ENCODE assay signal across 9 cellular contexts in genomic region chr13:39600766-39601165, GRCh38. TPM values are rescaled to one million over a fixed set of nuclear protein-coding genes. Genes with fewer than 3 reads are reported as not detected.
DNase-seq lines count a peak whose midpoint lies in the region; ATAC-seq and TF ChIP-seq lines count a peak whose summit lies in the region.
"Had no signal": no experiment of that assay in that cellular context is flagged by ENCODE, and none has a peak within 500 bp of the region (broad histone marks: within the 10 kb centered on the region; RNA-seq: fewer than 3 reads in every experiment).

No MANE protein-coding gene starts in this region.

- H3K36me3 Mint-ChIP-seq in activated naive CD4-positive, alpha-beta T cell treated with anti-CD3 and anti-CD28 coated beads, Interleukin-2, amount 50 U/mL, for 72 hours: no peaks in the 10 kb centered on the region
- no peaks in the 10 kb centered on the region for H3K36me3 Mint-ChIP-seq in activated T-helper 17 cell treated with anti-CD3 and anti-CD28 coated beads, Interleukin-2, amount 50 U/mL, for 72 hours (ENCODE audit: low read depth)
- H3K36me3 Mint-ChIP-seq in immature natural killer cell: no peaks in the 10 kb centered on the region

- ATAC-seq in activated naive CD4-positive, alpha-beta T cell treated with anti-CD3 and anti-CD28 coated beads, Interleukin-2, amount 50 U/mL, for 72 hours: no peak
- no peak for ATAC-seq in HG03439 (IDR thresholded peaks at IDR 0.05; ENCODE audit: unreplicated experiment)
- ATAC-seq in activated T-helper 17 cell treated with anti-CD3 and anti-CD28 coated beads, Interleukin-2, amount 50 U/mL, for 72 hours (replicated peaks): no peak
- ATAC-seq: mucosa of descending colon had no signal

- intact Hi-C loops in ovary (cut with DNase I): loop anchor here in 2 of 4 donors (10.0 kb wide), 2 partner anchors 186 to 456 kb away; no protein-coding TSS in a partner anchor

- TF ChIP-seq POLR2A in ovary (IDR thresholded peaks at IDR 0.05): no peak

- H3K4me1 ChIP-seq in ovary (ENCODE audit: insufficient read depth): peaks cover 9% of the 10 kb centered on the region

- peaks cover 5% of the 10 kb centered on the region for H3K4me1 Mint-ChIP-seq in activated T-helper 17 cell treated with anti-CD3 and anti-CD28 coated beads, Interleukin-2, amount 50 U/mL, for 72 hours
- H3K4me1 Mint-ChIP-seq in immature natural killer cell: peaks cover 8 to 15% of the 10 kb centered on the region in 2 donors

- no peaks in the 10 kb centered on the region for H3K27me3 ChIP-seq in ovary

- no peak overlapping the region for H3K4me3 Mint-ChIP-seq in activated T-helper 17 cell treated with anti-CD3 and anti-CD28 coated beads, Interleukin-2, amount 50 U/mL, for 72 hours
- no peak overlapping the region for H3K4me3 Mint-ChIP-seq in immature natural killer cell

- TF ChIP-seq CTCF in foreskin fibroblast (IDR thresholded peaks at IDR 0.05; ENCODE audit: low read depth, low read length) (peak; percentile 30), ovary (IDR thresholded peaks at IDR 0.05) (no peak)

- WGBS in ovary, 3 donors: 78 to 89% (median 80%) methylated on average over 8 to 9 of the region's 9 CpGs

- H3K27ac Mint-ChIP-seq in activated naive CD4-positive, alpha-beta T cell treated with anti-CD3 and anti-CD28 coated beads, Interleukin-2, amount 50 U/mL, for 72 hours: no peak overlapping the region
- no peak overlapping the region for H3K27ac Mint-ChIP-seq in activated T-helper 17 cell treated with anti-CD3 and anti-CD28 coated beads, Interleukin-2, amount 50 U/mL, for 72 hours
- H3K27ac Mint-ChIP-seq in immature natural killer cell: no peak overlapping the region

- peaks cover 44% of the 10 kb centered on the region for H3K27me3 Mint-ChIP-seq in activated T-helper 17 cell treated with anti-CD3 and anti-CD28 coated beads, Interleukin-2, amount 50 U/mL, for 72 hours
- H3K27me3 Mint-ChIP-seq in immature natural killer cell (ENCODE audit: low read depth in 3 of 3): peaks cover 7 to 18% (median 14%) of the 10 kb centered on the region in 3 donors

- DNase-seq in C1 segment of cervical spinal cord (lab: John Stamatoyannopoulos, UW) (peak in 10 of 14 donors; percentile 6 to 82 (median 48)), NCI-H69 (lab: John Stamatoyannopoulos, UW) (peak; percentile 48), foreskin fibroblast (peak; percentile 37 to 49), ovary (no peak), immature natural killer cell (no peak)
- DNase-seq in activated naive CD4-positive, alpha-beta T cell treated with anti-CD3 and anti-CD28 coated beads, Interleukin-2, amount 50 U/mL, for 72 hours (ENCODE audit: low spot score in 2 of 2): no peak
- DNase-seq: mucosa of descending colon had no signal

- no peaks in the 10 kb centered on the region for H3K9me3 Mint-ChIP-seq in activated naive CD4-positive, alpha-beta T cell treated with anti-CD3 and anti-CD28 coated beads, Interleukin-2, amount 50 U/mL, for 72 hours
- no peaks in the 10 kb centered on the region for H3K9me3 Mint-ChIP-seq in activated T-helper 17 cell treated with anti-CD3 and anti-CD28 coated beads, Interleukin-2, amount 50 U/mL, for 72 hours
- H3K9me3 Mint-ChIP-seq in immature natural killer cell: no peaks in the 10 kb centered on the region

- peak overlapping the region; percentile 80 to 92 for H3K4me3 ChIP-seq in foreskin fibroblast (ENCODE audit: low read depth in 1 of 2, low read length in 2 of 2)
- H3K4me3 ChIP-seq in ovary: peak overlapping the region; percentile 19
- H3K4me3 ChIP-seq: mucosa of descending colon had no signal

- no peak for TF ChIP-seq EP300 in ovary (IDR thresholded peaks at IDR 0.05)

- no peaks in the 10 kb centered on the region for H3K36me3 ChIP-seq in ovary

- no peak overlapping the region for H3K27ac ChIP-seq in ovary

- no peaks in the 10 kb centered on the region for H3K9me3 ChIP-seq in ovary
- H3K9me3 ChIP-seq: mucosa of descending colon had no signal

RNA-seq across cellular contexts. Expression of gene LHFPL6, which starts 2.2 kb away (rescaled TPM):
- total RNA-seq in ovary: 10 to 100 TPM; 19.7 to 69.3 (median 41.5) TPM
- polyA plus RNA-seq in ovary (100 to 1,000 TPM; 102 to 136 TPM), immature natural killer cell (1 to 10 TPM in 1 of 3 donors, under 1 TPM in 1, not detected in 1; 0.52 to 1.3 TPM)
- total RNA-seq in activated naive CD4-positive, alpha-beta T cell treated with anti-CD3 and anti-CD28 coated beads, Interleukin-2, amount 50 U/mL, for 72 hours: 1 to 10 TPM in 1 of 2 donors, under 1 TPM in 1; 0.52 to 2.8 TPM
- total RNA-seq in activated T-helper 17 cell treated with anti-CD3 and anti-CD28 coated beads, Interleukin-2, amount 50 U/mL, for 72 hours: 1 to 10 TPM; 1.1 to 7.5 TPM

RNA-seq across cellular contexts. Expression of gene COG6, which starts 54.7 kb away (rescaled TPM):
- total RNA-seq in ovary: 10 to 100 TPM; 19.9 to 45.5 (median 33.9) TPM
- 10 to 100 TPM; 10.8 to 13.6 TPM for polyA plus RNA-seq in ovary
- 10 to 100 TPM; 42.0 to 47.0 TPM for total RNA-seq in activated naive CD4-positive, alpha-beta T cell treated with anti-CD3 and anti-CD28 coated beads, Interleukin-2, amount 50 U/mL, for 72 hours
- total RNA-seq in activated T-helper 17 cell treated with anti-CD3 and anti-CD28 coated beads, Interleukin-2, amount 50 U/mL, for 72 hours: 10 to 100 TPM; 31.3 to 47.3 TPM
- 10 to 100 TPM; 13.2 to 15.4 (median 15.1) TPM for polyA plus RNA-seq in immature natural killer cell

Comparison
In these comparisons a context has a peak if more than half of its experiments do, and no peak if none do; other contexts are left out.
1. DNase-seq: peak in C1 segment of cervical spinal cord (10 of 14), NCI-H69 (single experiment) and foreskin fibroblast (2 of 2); none in ovary (0 of 5), activated naive CD4-positive, alpha-beta T cell treated with anti-CD3 and anti-CD28 coated beads, Interleukin-2, amount 50 U/mL, for 72 hours (0 of 2) and immature natural killer cell (0 of 3).